ENCODE assay signal across 3 cellular contexts in genomic region chr19:4578552-4579248, GRCh38.
TF ChIP-seq lines count a peak whose summit lies in the region.

No MANE protein-coding gene starts in this region.

TF ChIP-seq in SK-N-SH, 30 proteins besides CTCF, POLR2A, EP300 and RAD21:
- TF ChIP-seq YY1 (IDR thresholded peaks at IDR 0.05; ENCODE audit: low read depth) (no peak), MAX (IDR thresholded peaks at IDR 0.05; ENCODE audit: low read depth) (no peak), MXI1 (IDR thresholded peaks at IDR 0.05; ENCODE audit: low read depth, low read length) (no peak), RFX5 (IDR thresholded peaks at IDR 0.05; ENCODE audit: low read length) (no peak), CHD2 (IDR thresholded peaks at IDR 0.05; ENCODE audit: low read length, partially characterized antibody) (no peak), EZH2phosphoT487 (IDR thresholded peaks at IDR 0.05; ENCODE audit: borderline replicate concordance, low read depth) (no peak), USF1 (IDR thresholded peaks at IDR 0.05; ENCODE audit: borderline replicate concordance, low read depth) (no peak), SIN3A (IDR thresholded peaks at IDR 0.05; ENCODE audit: borderline replicate concordance, low read depth, low read length) (no peak), NRF1 (IDR thresholded peaks at IDR 0.05; ENCODE audit: low read depth, low read length) (no peak), POLR2AphosphoS5 (IDR thresholded peaks at IDR 0.05; ENCODE audit: low read depth, low read length) (no peak), ELF1 (IDR thresholded peaks at IDR 0.05) (no peak), TAF1 (IDR thresholded peaks at IDR 0.05; ENCODE audit: borderline replicate concordance, low read depth, low read length) (no peak), FOXJ3 (CRISPR knock-in tag; IDR thresholded peaks at IDR 0.05) (no peak), FOSL2 (IDR thresholded peaks at IDR 0.05; ENCODE audit: borderline replicate concordance, low read depth) (no peak)

TF ChIP-seq in SK-N-SH treated with all-trans-retinoic acid at 6 μM for 48 hours, 23 proteins besides CTCF, POLR2A, EP300 and RAD21:
- no peak for TF ChIP-seq ZFP3 (CRISPR knock-in tag; IDR thresholded peaks at IDR 0.05)
- TF ChIP-seq ZC3H10 (CRISPR knock-in tag; IDR thresholded peaks at IDR 0.05) = no peak
- TF ChIP-seq GLIS3 (CRISPR knock-in tag; IDR thresholded peaks at IDR 0.05) = no peak
- no peak for TF ChIP-seq CSRNP3 (CRISPR knock-in tag; IDR thresholded peaks at IDR 0.05)
- TF ChIP-seq RARB (CRISPR knock-in tag; IDR thresholded peaks at IDR 0.05) = no peak
- TF ChIP-seq ZFP30 (CRISPR knock-in tag; IDR thresholded peaks at IDR 0.05) = no peak
- no peak for TF ChIP-seq ZNF565 (CRISPR knock-in tag; conservative IDR thresholded peaks at IDR 0.05; ENCODE audit: low read depth)

TF ChIP-seq in K562, 482 proteins besides CTCF, POLR2A, EP300 and RAD21 (continues in another document):
- TF ChIP-seq ZMIZ1 (IDR thresholded peaks at IDR 0.05; ENCODE audit: low read depth in 2 of 2, low read length in 2 of 2) = no peak
- no peak for TF ChIP-seq MNT (conservative IDR thresholded peaks at IDR 0.05)
- TF ChIP-seq DEAF1 (CRISPR knock-in tag; IDR thresholded peaks at IDR 0.05) = no peak
- no peak for TF ChIP-seq GATAD2B (IDR thresholded peaks at IDR 0.05; ENCODE audit: borderline replicate concordance)
- no peak for TF ChIP-seq CUX1 (CRISPR knock-in tag; IDR thresholded peaks at IDR 0.05)
- no peak for TF ChIP-seq ZBTB49 (CRISPR knock-in tag; IDR thresholded peaks at IDR 0.05; ENCODE audit: borderline replicate concordance)
- no peak for TF ChIP-seq NKRF (IDR thresholded peaks at IDR 0.05; ENCODE audit: borderline replicate concordance)
- TF ChIP-seq FOS (IDR thresholded peaks at IDR 0.05; ENCODE audit: extremely low read depth, insufficient read length) = no peak
- no peak for TF ChIP-seq RUNX1 (IDR thresholded peaks at IDR 0.05; ENCODE audit: low read depth)
- TF ChIP-seq ATF7 (IDR thresholded peaks at IDR 0.05) = 0 out of 2 replicates have a peak, but pooled peaks have one; percentile 34
- no peak for TF ChIP-seq NCOA1 (IDR thresholded peaks at IDR 0.05; ENCODE audit: low read depth)
- TF ChIP-seq ELF1 (tag; IDR thresholded peaks at IDR 0.05) = no peak
- no peak for TF ChIP-seq NR2C1 (IDR thresholded peaks at IDR 0.05)
- TF ChIP-seq NR2C1 (tag; IDR thresholded peaks at IDR 0.05) = no peak
- no peak for TF ChIP-seq ATF4 (CRISPR knock-in tag; IDR thresholded peaks at IDR 0.05)
- no peak for TF ChIP-seq FOXK2 (conservative IDR thresholded peaks at IDR 0.05 in 1 of 2, IDR thresholded peaks at IDR 0.05 in 1 of 2; ENCODE audit: low read depth in 2 of 2)
- no peak for TF ChIP-seq ZNF395 (CRISPR knock-in tag; IDR thresholded peaks at IDR 0.05)
- TF ChIP-seq TRIM28 (IDR thresholded peaks at IDR 0.05) = no peak
- TF ChIP-seq ZNF165 (CRISPR knock-in tag; IDR thresholded peaks at IDR 0.05; ENCODE audit: borderline replicate concordance) = no peak
- no peak for TF ChIP-seq ATF6 (CRISPR knock-in tag; IDR thresholded peaks at IDR 0.05)
- no peak for TF ChIP-seq ZNF174 (CRISPR knock-in tag; IDR thresholded peaks at IDR 0.05)
- TF ChIP-seq ZBTB26 (CRISPR knock-in tag; IDR thresholded peaks at IDR 0.05) = no peak
